In the genomic region with DNA sequence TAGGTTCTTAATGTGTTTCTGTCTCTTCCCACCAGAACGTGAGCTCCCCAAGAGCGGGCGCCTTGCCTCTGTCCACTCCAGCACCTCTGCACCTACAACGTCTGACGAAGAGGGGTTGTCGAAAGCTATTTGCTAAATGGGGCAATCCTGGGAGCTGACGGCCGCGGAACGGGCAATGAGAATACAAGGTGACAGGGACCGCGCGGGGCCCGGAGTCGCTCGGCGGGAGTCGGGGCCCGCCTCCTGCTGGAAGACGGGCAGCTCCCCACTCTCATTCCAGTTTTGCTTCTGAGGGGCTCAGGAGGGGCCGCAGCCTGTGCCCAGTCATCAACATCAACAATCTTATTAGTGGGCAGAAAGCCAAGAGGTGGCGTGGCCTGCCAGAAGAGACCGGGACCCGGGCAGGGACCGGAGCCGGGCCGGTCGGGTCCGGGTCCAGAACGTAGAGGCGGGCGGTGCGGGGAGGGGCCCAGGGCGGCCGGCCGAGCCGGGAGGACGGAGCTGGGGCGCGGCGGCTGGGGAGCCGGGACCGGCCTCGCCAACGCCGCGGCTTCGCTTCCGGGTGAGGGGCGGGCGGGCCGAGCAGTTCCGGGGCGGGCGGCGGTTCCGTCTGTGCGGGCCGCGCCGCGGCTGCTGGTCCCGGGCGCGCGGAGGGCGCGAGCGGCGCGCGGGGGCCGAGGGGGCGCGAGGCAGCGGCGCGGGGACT, we compare ENCODE assay signal across 7 cellular contexts. TPM values are rescaled to one million over a fixed set of nuclear protein-coding genes. Genes with fewer than 3 reads are reported as not detected.
DNase-seq lines count a peak whose midpoint lies in the region; ATAC-seq and TF ChIP-seq lines count a peak whose summit lies in the region.

A gene (plus strand): TSS at position 603 of the 706 bp plus-strand sequence. CDS start 191 bp downstream, outside the sequence.

- POLR2A ChIA-PET in PC-9 (lab: Charles Lee; ENCODE audit: unreplicated experiment), result interaction anchor here (0.6 kb wide), 2 partner anchors 175 to 226 kb away, joined by 3 to 9 read pairs; no protein-coding TSS in a partner anchor

- H2AFZ ChIP-seq in PC-9, result peak within 1 kb of the TSS; percentile 97

- H3K4me2 ChIP-seq in PC-9, result peak within 1 kb of the TSS; percentile 96

- H3K4me1 Mint-ChIP-seq in activated T-helper 17 cell treated with anti-CD3 and anti-CD28 coated beads, Interleukin-2, amount 50 U/mL, for 72 hours, result peaks cover 25% of the 10 kb centered on the region
- peaks cover 25 to 29% of the 10 kb centered on the region in 2 donors for H3K4me1 Mint-ChIP-seq in natural killer cell treated with Interleukin-12 subunit alpha and Interleukin-12 subunit beta and Interleukin-15 and Interleukin-18, amount 100 ng/mL, for 72 hours (ENCODE audit: low read depth in 2 of 2)

- no peaks in the 10 kb centered on the region for H3K9me3 ChIP-seq in PC-9 (ENCODE audit: insufficient read depth, low read depth)

- H4K20me1 ChIP-seq in PC-9 (ENCODE audit: insufficient read depth), result 0 out of 2 replicates have a peak, but pooled peaks cover 4% of the 10 kb centered on the region

- H3K4me3 ChIP-seq in PC-9 (peak within 1 kb of the TSS; percentile 100), fibroblast of pulmonary artery (replicated peaks; ENCODE audit: low read depth, low read length) (peak within 1 kb of the TSS; percentile 85)

- H3K79me2 ChIP-seq in PC-9 (ENCODE audit: low read depth), result peaks cover 54% of the 10 kb centered on the region

- H3K27me3 Mint-ChIP-seq in activated T-helper 17 cell treated with anti-CD3 and anti-CD28 coated beads, Interleukin-2, amount 50 U/mL, for 72 hours, result no peaks in the 10 kb centered on the region
- no peaks in the 10 kb centered on the region for H3K27me3 Mint-ChIP-seq in natural killer cell treated with Interleukin-12 subunit alpha and Interleukin-12 subunit beta and Interleukin-15 and Interleukin-18, amount 100 ng/mL, for 72 hours

- peak within 1 kb of the TSS; percentile 54 for H3K27ac ChIP-seq in PC-9

- H3K27ac Mint-ChIP-seq in activated T-helper 17 cell treated with anti-CD3 and anti-CD28 coated beads, Interleukin-2, amount 50 U/mL, for 72 hours, result peak within 1 kb of the TSS; percentile 89
- H3K27ac Mint-ChIP-seq in natural killer cell treated with Interleukin-12 subunit alpha and Interleukin-12 subunit beta and Interleukin-15 and Interleukin-18, amount 100 ng/mL, for 72 hours, result peak within 1 kb of the TSS; percentile 61 to 83

- peak within 1 kb of the TSS; percentile 94 for H3K4me3 Mint-ChIP-seq in activated T-helper 17 cell treated with anti-CD3 and anti-CD28 coated beads, Interleukin-2, amount 50 U/mL, for 72 hours
- peak within 1 kb of the TSS; percentile 90 for H3K4me3 Mint-ChIP-seq in natural killer cell treated with Interleukin-12 subunit alpha and Interleukin-12 subunit beta and Interleukin-15 and Interleukin-18, amount 100 ng/mL, for 72 hours

- peaks cover 8% of the 10 kb centered on the region; the same call in 1 of the 2 replicates for H3F3A ChIP-seq in PC-9 (ENCODE audit: insufficient read depth, low read depth)

- BruUV-seq in PC-9 (replicated peaks; lab: Mats Ljungman, UMichigan), result TSS peak; percentile 71

- no peaks in the 10 kb centered on the region for H3K9me2 ChIP-seq in PC-9 (ENCODE audit: insufficient read depth)

- ATAC-seq in GM18502 (IDR thresholded peaks at IDR 0.05; ENCODE audit: poor library complexity, unreplicated experiment) (peak; percentile 68), HG03159 (IDR thresholded peaks at IDR 0.05; ENCODE audit: unreplicated experiment) (peak; percentile 60)
- ATAC-seq in activated T-helper 17 cell treated with anti-CD3 and anti-CD28 coated beads, Interleukin-2, amount 50 U/mL, for 72 hours (replicated peaks), result peak; percentile 96
- ATAC-seq in natural killer cell treated with Interleukin-12 subunit alpha and Interleukin-12 subunit beta and Interleukin-15 and Interleukin-18, amount 100 ng/mL, for 72 hours, result peak; percentile 96 to 97

- H3K36me3 Mint-ChIP-seq in activated T-helper 17 cell treated with anti-CD3 and anti-CD28 coated beads, Interleukin-2, amount 50 U/mL, for 72 hours (ENCODE audit: low read depth), result no peaks in the 10 kb centered on the region
- H3K36me3 Mint-ChIP-seq in natural killer cell treated with Interleukin-12 subunit alpha and Interleukin-12 subunit beta and Interleukin-15 and Interleukin-18, amount 100 ng/mL, for 72 hours, result no peaks in the 10 kb centered on the region

- 0 out of 2 replicates have a peak, but pooled peaks have one; percentile 21 for TF ChIP-seq CTCF in PC-9 (conservative IDR thresholded peaks at IDR 0.05)
- TF ChIP-seq CTCF in fibroblast of pulmonary artery (IDR thresholded peaks at IDR 0.05; ENCODE audit: low read length, missing control alignments), result no peak

- intact Hi-C loops in PC-9 (cut with micrococcal nuclease; ENCODE audit: unreplicated experiment), result loop anchor here (1.0 kb wide), 1 partner anchor 19 kb away; no protein-coding TSS in a partner anchor

- no peaks in the 10 kb centered on the region for H3K36me3 ChIP-seq in PC-9 (ENCODE audit: low read depth)

- CTCF ChIA-PET in PC-9 (lab: Charles Lee), result interaction anchor here (0.8 to 1.4 kb wide), 4 partner anchors 19 to 181 kb away, joined by 3 to 7 read pairs (median 6); no protein-coding TSS in a partner anchor

- H3K27me3 ChIP-seq in PC-9 (ENCODE audit: insufficient read depth, low read depth), result no peaks in the 10 kb centered on the region

- H3K9me3 Mint-ChIP-seq in activated T-helper 17 cell treated with anti-CD3 and anti-CD28 coated beads, Interleukin-2, amount 50 U/mL, for 72 hours, result no peaks in the 10 kb centered on the region
- H3K9me3 Mint-ChIP-seq in natural killer cell treated with Interleukin-12 subunit alpha and Interleukin-12 subunit beta and Interleukin-15 and Interleukin-18, amount 100 ng/mL, for 72 hours, result no peaks in the 10 kb centered on the region

- DNase-seq in PC-9 (peak; percentile 66 to 70), fibroblast of pulmonary artery (ENCODE audit: low read depth) (peak; percentile 65)
- peak; percentile 83 for DNase-seq in natural killer cell treated with Interleukin-12 subunit alpha and Interleukin-12 subunit beta and Interleukin-15 and Interleukin-18, amount 100 ng/mL, for 72 hours (ENCODE audit: low spot score)
- DNase-seq in stimulated activated naive CD4-positive, alpha-beta T cell treated with Interleukin-2 at 50 U/mL for 16 hours (lab: John Stamatoyannopoulos, UW), result peak; percentile 63

- H3K4me1 ChIP-seq in PC-9 (replicated peaks; ENCODE audit: insufficient read depth), result peaks cover 26% of the 10 kb centered on the region

RNA-seq across cellular contexts. Expression of the gene that starts here (rescaled TPM):
- 20.1 and 24.2 TPM in 2 replicates for total RNA-seq in PC-9 (2021)
- total RNA-seq in activated T-helper 17 cell treated with anti-CD3 and anti-CD28 coated beads, Interleukin-2, amount 50 U/mL, for 72 hours, result 10 to 100 TPM; 10.9 to 14.2 TPM
- 10 to 100 TPM; 10.9 to 14.1 TPM for total RNA-seq in natural killer cell treated with Interleukin-12 subunit alpha and Interleukin-12 subunit beta and Interleukin-15 and Interleukin-18, amount 100 ng/mL, for 72 hours

Comparison
In these comparisons a context has a peak if more than half of its experiments do, and no peak if none do; other contexts are left out.
1. Peak in every context shown above with its lines: DNase-seq, ATAC-seq, H3K4me3 ChIP-seq and H3K27ac ChIP-seq.